Comparison of ENCODE assay signal across 9 cellular contexts in the genomic region with DNA sequence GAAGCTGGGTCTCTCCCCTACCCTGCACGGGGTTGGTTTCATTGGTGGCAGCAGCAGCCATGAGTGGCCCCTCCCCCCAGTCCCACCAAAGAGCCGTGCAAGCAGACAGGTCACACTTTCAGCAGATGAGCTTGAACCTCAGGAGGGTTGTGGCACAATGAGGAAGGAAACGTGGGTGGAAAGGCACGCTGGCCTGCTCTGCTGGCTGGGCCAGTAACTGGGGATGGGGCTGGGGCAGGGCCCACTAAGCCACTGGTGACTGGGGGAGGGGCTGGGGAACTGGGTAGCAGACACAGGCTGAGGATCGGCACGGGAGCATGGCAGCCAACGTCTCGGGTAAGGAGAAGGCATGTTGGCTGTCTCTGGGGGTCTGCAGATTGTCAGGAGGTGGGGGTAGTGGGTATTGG. TPM values are rescaled to one million over a fixed set of nuclear protein-coding genes. Genes with fewer than 3 reads are reported as not detected.
A peak's percentile ranks its signal among the peaks of the same experiment; 100 is the strongest.
DNase-seq lines count a peak whose midpoint lies in the region; ATAC-seq and TF ChIP-seq lines count a peak whose summit lies in the region.
"Had no signal": no experiment of that assay in that cellular context is flagged by ENCODE, and none has a peak within 500 bp of the region (broad histone marks: within the 10 kb centered on the region; RNA-seq: fewer than 3 reads in every experiment).

A gene with protein sequence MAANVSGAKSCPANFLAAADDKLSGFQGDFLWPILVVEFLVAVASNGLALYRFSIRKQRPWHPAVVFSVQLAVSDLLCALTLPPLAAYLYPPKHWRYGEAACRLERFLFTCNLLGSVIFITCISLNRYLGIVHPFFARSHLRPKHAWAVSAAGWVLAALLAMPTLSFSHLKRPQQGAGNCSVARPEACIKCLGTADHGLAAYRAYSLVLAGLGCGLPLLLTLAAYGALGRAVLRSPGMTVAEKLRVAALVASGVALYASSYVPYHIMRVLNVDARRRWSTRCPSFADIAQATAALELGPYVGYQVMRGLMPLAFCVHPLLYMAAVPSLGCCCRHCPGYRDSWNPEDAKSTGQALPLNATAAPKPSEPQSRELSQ (plus strand): TSS at position 289 of the 407 bp plus-strand sequence. CDS start 29 bp downstream, at position 318.

- peaks cover 38% of the 10 kb centered on the region for H3K4me1 Mint-ChIP-seq in activated naive CD8-positive, alpha-beta T cell treated with anti-CD3 and anti-CD28 coated beads, Interleukin-2, amount 10 ng/mL, durations not matched to agents 7 days and 5 days
- H3K4me1 Mint-ChIP-seq in progenitor cell of endocrine pancreas (ENCODE audit: low read depth): peaks cover 8% of the 10 kb centered on the region

- POLR2A ChIA-PET in activated naive CD8-positive, alpha-beta T cell treated with anti-CD3 and anti-CD28 coated beads, Interleukin-2, amount 10 ng/mL, durations not matched to agents 7 days and 5 days (lab: Charles Lee): interaction anchor here (0.6 to 7.5 kb wide), 7 partner anchors 7 to 611 kb away, joined by 3 to 79 read pairs (median 5); a partner anchor contains a TSS

- H3K27me3 Mint-ChIP-seq in activated naive CD8-positive, alpha-beta T cell treated with anti-CD3 and anti-CD28 coated beads, Interleukin-2, amount 10 ng/mL, durations not matched to agents 7 days and 5 days: no peaks in the 10 kb centered on the region
- no peaks in the 10 kb centered on the region for H3K27me3 Mint-ChIP-seq in progenitor cell of endocrine pancreas

- H3K36me3 Mint-ChIP-seq in activated naive CD8-positive, alpha-beta T cell treated with anti-CD3 and anti-CD28 coated beads, Interleukin-2, amount 10 ng/mL, durations not matched to agents 7 days and 5 days: peaks cover 39% of the 10 kb centered on the region
- H3K36me3 Mint-ChIP-seq in progenitor cell of endocrine pancreas (ENCODE audit: insufficient read depth): peaks cover 8% of the 10 kb centered on the region

- H3K9me3 Mint-ChIP-seq in activated naive CD8-positive, alpha-beta T cell treated with anti-CD3 and anti-CD28 coated beads, Interleukin-2, amount 10 ng/mL, durations not matched to agents 7 days and 5 days: no peaks in the 10 kb centered on the region
- no peaks in the 10 kb centered on the region for H3K9me3 Mint-ChIP-seq in progenitor cell of endocrine pancreas (ENCODE audit: low read depth)

- peak; percentile 30 for TF ChIP-seq POLR2A in GM10847 (IDR thresholded peaks at IDR 0.05; ENCODE audit: extremely low read depth, insufficient read length)

- peak within 1 kb of the TSS; percentile 88 for H3K4me3 Mint-ChIP-seq in activated naive CD8-positive, alpha-beta T cell treated with anti-CD3 and anti-CD28 coated beads, Interleukin-2, amount 10 ng/mL, durations not matched to agents 7 days and 5 days
- no peak within 1 kb of the TSS for H3K4me3 Mint-ChIP-seq in progenitor cell of endocrine pancreas (ENCODE audit: low read depth)

- peak; percentile 38 for ATAC-seq in activated naive CD8-positive, alpha-beta T cell treated with anti-CD3 and anti-CD28 coated beads, Interleukin-2, amount 10 ng/mL, durations not matched to agents 7 days and 5 days (ENCODE audit: low read depth)
- ATAC-seq in HG03159 (IDR thresholded peaks at IDR 0.05; ENCODE audit: unreplicated experiment): no peak

- peak within 1 kb of the TSS; percentile 93 for H3K27ac Mint-ChIP-seq in activated naive CD8-positive, alpha-beta T cell treated with anti-CD3 and anti-CD28 coated beads, Interleukin-2, amount 10 ng/mL, durations not matched to agents 7 days and 5 days
- peak within 1 kb of the TSS; percentile 82 for H3K27ac Mint-ChIP-seq in progenitor cell of endocrine pancreas

- no peak for TF ChIP-seq CTCF in progenitor cell of endocrine pancreas (IDR thresholded peaks at IDR 0.05; ENCODE audit: unreplicated experiment)

- DNase-seq in NAMALWA (ENCODE audit: low spot score) (peak; percentile 42), progenitor cell of endocrine pancreas (ENCODE audit: low spot score, unreplicated experiment) (no peak), amniotic stem cell (lab: John Stamatoyannopoulos, UW) (no peak), DMS53 treated with DMSO at 0.1 percent for 48 hours (lab: John Stamatoyannopoulos, UW; ENCODE audit: unreplicated experiment) (no peak)
- peak; percentile 64 for DNase-seq in activated naive CD8-positive, alpha-beta T cell treated with anti-CD3 and anti-CD28 coated beads, Interleukin-2, amount 10 ng/mL, durations not matched to agents 7 days and 5 days
- no peak for DNase-seq in activated CD4-positive, CD25-positive, alpha-beta regulatory T cell (lab: John Stamatoyannopoulos, UW)
- DNase-seq: foreskin fibroblast had no signal

RNA-seq across cellular contexts. Expression of the gene that starts here (rescaled TPM):
- 10 to 100 TPM; 51.8 to 53.6 TPM for total RNA-seq in activated naive CD8-positive, alpha-beta T cell treated with anti-CD3 and anti-CD28 coated beads, Interleukin-2, amount 10 ng/mL, durations not matched to agents 7 days and 5 days
- 20.5 and 23.7 TPM in 2 replicates for total RNA-seq in progenitor cell of endocrine pancreas

Comparison
In these comparisons a context has a peak if more than half of its experiments do, and no peak if none do; other contexts are left out.
1. DNase-seq: peak in NAMALWA (single experiment) and activated naive CD8-positive, alpha-beta T cell treated with anti-CD3 and anti-CD28 coated beads, Interleukin-2, amount 10 ng/mL, durations not matched to agents 7 days and 5 days (single experiment); none in progenitor cell of endocrine pancreas (single experiment), activated CD4-positive, CD25-positive, alpha-beta regulatory T cell (0 of 4), amniotic stem cell (single experiment) and DMS53 treated with DMSO at 0.1 percent for 48 hours (single experiment).